Comparison of ENCODE assay signal across 10 cellular contexts in genomic region chr6:42702200-42702599, GRCh38. TPM values are rescaled to one million over a fixed set of nuclear protein-coding genes. Genes with fewer than 3 reads are reported as not detected.
DNase-seq lines count a peak whose midpoint lies in the region; TF ChIP-seq lines count a peak whose summit lies in the region.
"Had no signal": no experiment of that assay in that cellular context is flagged by ENCODE, and none has a peak within 500 bp of the region (broad histone marks: within the 10 kb centered on the region; RNA-seq: fewer than 3 reads in every experiment).

No MANE protein-coding gene starts in this region.

- no peak overlapping the region for H2AFZ ChIP-seq in SK-N-SH (ENCODE audit: low read depth)

- H3K4me1 ChIP-seq in SK-N-SH (ENCODE audit: control insufficient read depth in 1 of 2, insufficient read depth in 2 of 2, low read depth in 1 of 2, low read length in 1 of 2): no peaks in the 10 kb centered on the region

- H3K36me3 ChIP-seq in SK-N-SH (replicated peaks in 1 of 2; ENCODE audit: control insufficient read depth in 1 of 2, insufficient read depth in 2 of 2, low read length in 1 of 2): no peaks in the 10 kb centered on the region

- no peak overlapping the region for H3K9ac ChIP-seq in SK-N-SH

- DNase-seq in HCEC 1CT (peak; percentile 74), SK-N-SH (no peak), fibroblast of pulmonary artery (ENCODE audit: low read depth) (peak; percentile 62), renal cortical epithelial cell (ENCODE audit: low read depth) (peak; percentile 77), NCI-H1105 treated with DMSO at 0.1 percent for 48 hours (lab: John Stamatoyannopoulos, UW) (no peak), HT-29 (ENCODE audit: low spot score) (no peak), HEK293T (ENCODE audit: extremely low spot score) (no peak)
- DNase-seq: anterior cingulate cortex, NCI-H1694 treated with DMSO at 0.1 percent for 48 hours had no signal

- H3F3A ChIP-seq in SK-N-SH (replicated peaks; ENCODE audit: insufficient read depth): no peaks in the 10 kb centered on the region

- no peaks in the 10 kb centered on the region for H3K27me3 ChIP-seq in SK-N-SH (ENCODE audit: insufficient read depth)

- peak overlapping the region; percentile 45; the same call in 1 of the 2 replicates for H3K4me2 ChIP-seq in SK-N-SH

- no peak for TF ChIP-seq RAD21 in SK-N-SH (IDR thresholded peaks at IDR 0.05; ENCODE audit: low read length)

- WGBS in SK-N-SH (ENCODE audit: low lambda C conversion rate): 11% methylated on average over 1 of the region's 2 CpGs

- no peak for TF ChIP-seq EP300 in SK-N-SH (IDR thresholded peaks at IDR 0.05; ENCODE audit: borderline replicate concordance in 1 of 2, low read depth in 1 of 2, low read length in 1 of 2)

- CTCF ChIA-PET in SK-N-SH (lab: Yijun Ruan, JAX): interaction anchor here (1.1 to 4.6 kb wide), 2 partner anchors 24 to 29 kb away, joined by 3 to 17 read pairs; no protein-coding TSS in a partner anchor
- CTCF ChIA-PET in HEK293T (lab: Yijun Ruan, JAX): no interaction called here

- POLR2A ChIA-PET in SK-N-SH (lab: Yijun Ruan, JAX): no interaction called here
- POLR2A ChIA-PET in HEK293T (lab: Yijun Ruan, JAX): interaction anchor here (0.7 kb wide), 1 partner anchor 42 kb away, joined by 3 read pairs; no protein-coding TSS in a partner anchor

- peak overlapping the region in 1 of 2 experiments; percentile 43; a peak in 2 of 4 replicates for H3K27ac ChIP-seq in SK-N-SH (ENCODE audit: low read depth in 2 of 2, low read length in 1 of 2)

- H3K4me3 ChIP-seq in SK-N-SH (ENCODE audit: low read depth in 2 of 2, low read length in 1 of 2): no peak overlapping the region
- H3K4me3 ChIP-seq in fibroblast of pulmonary artery (replicated peaks; ENCODE audit: low read depth, low read length): no peak overlapping the region

- no peaks in the 10 kb centered on the region for H4K20me1 ChIP-seq in SK-N-SH (ENCODE audit: insufficient read depth)

- H3K9me2 ChIP-seq in SK-N-SH: no peaks in the 10 kb centered on the region

- TF ChIP-seq CTCF in SK-N-SH (IDR thresholded peaks at IDR 0.05) (no peak), fibroblast of pulmonary artery (IDR thresholded peaks at IDR 0.05; ENCODE audit: low read length, missing control alignments) (no peak)

- no peaks in the 10 kb centered on the region for H3K79me2 ChIP-seq in SK-N-SH (ENCODE audit: insufficient read depth)

- no peaks in the 10 kb centered on the region for H3K9me3 ChIP-seq in SK-N-SH

TF ChIP-seq in SK-N-SH, 30 proteins besides CTCF, POLR2A, EP300 and RAD21 (continues in another document):
- TF ChIP-seq FOSL2 (IDR thresholded peaks at IDR 0.05; ENCODE audit: borderline replicate concordance, low read depth) (peak; percentile 43), RFX5 (IDR thresholded peaks at IDR 0.05; ENCODE audit: low read length) (no peak), FOXJ3 (CRISPR knock-in tag; IDR thresholded peaks at IDR 0.05) (no peak), GATA2 (CRISPR knock-in tag; IDR thresholded peaks at IDR 0.05) (no peak), REST (IDR thresholded peaks at IDR 0.05; ENCODE audit: low read depth, low read length) (0 out of 2 replicates have a peak, but pooled peaks have one; percentile 30), USF1 (IDR thresholded peaks at IDR 0.05; ENCODE audit: borderline replicate concordance, low read depth) (no peak), SIN3A (IDR thresholded peaks at IDR 0.05; ENCODE audit: borderline replicate concordance, low read depth, low read length) (no peak)

TF ChIP-seq in HEK293T, 16 proteins besides CTCF, POLR2A, EP300 and RAD21:
- TF ChIP-seq L3MBTL2 (conservative IDR thresholded peaks at IDR 0.05) (no peak), NFRKB (IDR thresholded peaks at IDR 0.05) (no peak), FOXA1 (IDR thresholded peaks at IDR 0.05) (no peak), SP1 (IDR thresholded peaks at IDR 0.05) (no peak), SUZ12 (IDR thresholded peaks at IDR 0.05) (no peak), FOXM1 (IDR thresholded peaks at IDR 0.05; ENCODE audit: borderline replicate concordance) (no peak), HDGF (IDR thresholded peaks at IDR 0.05; ENCODE audit: borderline replicate concordance) (no peak), CTBP1 (IDR thresholded peaks at IDR 0.05; ENCODE audit: borderline replicate concordance) (no peak), FOXK2 (IDR thresholded peaks at IDR 0.05) (no peak), BHLHE40 (IDR thresholded peaks at IDR 0.05; ENCODE audit: borderline replicate concordance) (no peak), LEF1 (IDR thresholded peaks at IDR 0.05; ENCODE audit: borderline replicate concordance) (no peak), TARDBP (IDR thresholded peaks at IDR 0.05) (no peak), ARNT (IDR thresholded peaks at IDR 0.05) (no peak), ELF4 (IDR thresholded peaks at IDR 0.05) (no peak), ZNF384 (IDR thresholded peaks at IDR 0.05) (no peak)

RNA-seq across cellular contexts. Expression of gene PRPH2, which starts 20.2 kb away (rescaled TPM):
- not detected in 2 replicates for polyA plus RNA-seq in SK-N-SH (2012; rRNA removed)
- polyA plus RNA-seq in SK-N-SH (2012; cell fraction: cytosol; rRNA removed): not detected in 2 replicates
- polyA plus RNA-seq in SK-N-SH (2012; cell fraction: nucleus; rRNA removed): not detected in 2 replicates
- total RNA-seq in renal cortical epithelial cell: 0.17 and 1.2 TPM in 2 replicates
- not detected in 2 replicates for total RNA-seq in HT-29 (2014; rRNA removed; shearing (Covaris generic))
- total RNA-seq: H4 had no signal

RNA-seq across cellular contexts. Expression of gene TBCC, which starts 43.7 kb away (rescaled TPM):
- polyA plus RNA-seq in SK-N-SH (2012; rRNA removed): 12.7 and 18.2 TPM in 2 replicates
- polyA plus RNA-seq in SK-N-SH (2012; cell fraction: cytosol; rRNA removed): 12.9 and 15.1 TPM in 2 replicates
- 11.8 and 12.9 TPM in 2 replicates for polyA plus RNA-seq in SK-N-SH (2012; cell fraction: nucleus; rRNA removed)
- 37.7 and 59.6 TPM in 2 replicates for total RNA-seq in renal cortical epithelial cell
- 34.5 and 38.7 TPM in 2 replicates for total RNA-seq in HT-29 (2014; rRNA removed; shearing (Covaris generic))

Comparison
In these comparisons a context has a peak if more than half of its experiments do, and no peak if none do; other contexts are left out.
1. DNase-seq: peak in HCEC 1CT (single experiment), fibroblast of pulmonary artery (single experiment) and renal cortical epithelial cell (single experiment); none in SK-N-SH (single experiment), NCI-H1105 treated with DMSO at 0.1 percent for 48 hours (single experiment), HT-29 (single experiment) and HEK293T (single experiment).